8 cellular contexts compared by ENCODE assay signal in the genomic region with DNA sequence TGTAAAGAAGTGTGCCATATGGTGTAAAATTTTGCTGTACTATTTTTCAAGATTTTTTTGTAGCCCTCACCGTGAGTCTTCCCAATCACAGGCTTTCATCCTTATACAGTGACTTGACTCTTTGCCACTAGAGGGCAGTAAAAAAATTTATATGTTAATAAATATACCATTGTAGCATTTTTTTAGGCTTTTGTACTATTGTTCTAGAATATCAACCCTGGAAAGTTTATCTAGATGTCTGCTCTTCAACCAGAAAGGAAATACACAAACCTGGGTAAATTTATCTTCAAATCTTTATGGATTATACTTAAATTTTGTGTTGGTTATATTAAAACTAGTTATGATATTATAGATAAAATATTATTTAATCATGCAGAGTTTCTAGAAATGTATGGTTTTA.
A peak's percentile ranks its signal among the peaks of the same experiment; 100 is the strongest.
DNase-seq lines count a peak whose midpoint lies in the region; TF ChIP-seq lines count a peak whose summit lies in the region.

No MANE protein-coding gene starts in this region.

- H2AFZ ChIP-seq in SU-DHL-6 (ENCODE audit: low read depth, low read length, severe bottlenecking): no peak overlapping the region

- DNase-seq in G401 (ENCODE audit: low spot score) (peak; percentile 56), H7 (peak; percentile 30), NAMALWA (ENCODE audit: low spot score) (peak; percentile 55), germinal center (ENCODE audit: low spot score) (peak; percentile 5), stromal cell of bone marrow (ENCODE audit: low read depth) (peak; percentile 22), activated T-cell treated with anti-CD3 and anti-CD28 coated beads for 4 hours (no peak), posterior cingulate gyrus (no peak)

- H4K20me1 ChIP-seq in SU-DHL-6 (ENCODE audit: low read depth, low read length): no peaks in the 10 kb centered on the region

- no peaks in the 10 kb centered on the region for H3K79me2 ChIP-seq in SU-DHL-6 (ENCODE audit: insufficient read depth, low read length)

- no peak overlapping the region for H3K9ac ChIP-seq in SU-DHL-6 (ENCODE audit: low read length)

- no peak overlapping the region for H3K4me3 ChIP-seq in H7 (ENCODE audit: insufficient read depth, low read depth, low read length)
- no peak overlapping the region for H3K4me3 ChIP-seq in SU-DHL-6 (ENCODE audit: insufficient read depth, low read length, poor library complexity, severe bottlenecking)

- H3K36me3 ChIP-seq in H7 (replicated peaks; ENCODE audit: control insufficient read depth, insufficient read depth, low read length) (no peaks in the 10 kb centered on the region), SU-DHL-6 (ENCODE audit: low read length) (no peaks in the 10 kb centered on the region)

- no peaks in the 10 kb centered on the region for H3F3A ChIP-seq in SU-DHL-6 (ENCODE audit: insufficient read depth)

- in situ Hi-C loops in G401 (cut with HindIII; ENCODE audit: low sequenced_read_pairs): no loop called here

- intact Hi-C loops in posterior cingulate gyrus (cut with DNase I): loop anchor here (2.0 kb wide), 1 partner anchor 328 kb away; no protein-coding TSS in a partner anchor

- no peak overlapping the region for H3K27ac ChIP-seq in SU-DHL-6 (ENCODE audit: low read depth, low read length)

- H3K27me3 ChIP-seq in H7 (ENCODE audit: control insufficient read depth, insufficient read depth, low read length) (no peaks in the 10 kb centered on the region), SU-DHL-6 (ENCODE audit: low read length) (no peaks in the 10 kb centered on the region)

- no peaks in the 10 kb centered on the region for H3K9me3 ChIP-seq in SU-DHL-6 (ENCODE audit: insufficient read depth, low read length)

- peak; percentile 49 for TF ChIP-seq CTCF in SU-DHL-6 (IDR thresholded peaks at IDR 0.05; ENCODE audit: insufficient read depth, low read length, poor library complexity, severe bottlenecking)

- no peaks in the 10 kb centered on the region for H3K9me2 ChIP-seq in SU-DHL-6 (replicated peaks; ENCODE audit: insufficient read depth, low read length)

- no peak overlapping the region for H3K4me2 ChIP-seq in SU-DHL-6 (ENCODE audit: low read depth, low read length, poor library complexity, severe bottlenecking)

Comparison
In these comparisons a context has a peak if more than half of its experiments do, and no peak if none do; other contexts are left out.
1. DNase-seq: peak in G401 (single experiment), H7 (single experiment), NAMALWA (single experiment), germinal center (single experiment) and stromal cell of bone marrow (single experiment); none in activated T-cell treated with anti-CD3 and anti-CD28 coated beads for 4 hours (single experiment) and posterior cingulate gyrus (0 of 10).